In the genomic region with DNA sequence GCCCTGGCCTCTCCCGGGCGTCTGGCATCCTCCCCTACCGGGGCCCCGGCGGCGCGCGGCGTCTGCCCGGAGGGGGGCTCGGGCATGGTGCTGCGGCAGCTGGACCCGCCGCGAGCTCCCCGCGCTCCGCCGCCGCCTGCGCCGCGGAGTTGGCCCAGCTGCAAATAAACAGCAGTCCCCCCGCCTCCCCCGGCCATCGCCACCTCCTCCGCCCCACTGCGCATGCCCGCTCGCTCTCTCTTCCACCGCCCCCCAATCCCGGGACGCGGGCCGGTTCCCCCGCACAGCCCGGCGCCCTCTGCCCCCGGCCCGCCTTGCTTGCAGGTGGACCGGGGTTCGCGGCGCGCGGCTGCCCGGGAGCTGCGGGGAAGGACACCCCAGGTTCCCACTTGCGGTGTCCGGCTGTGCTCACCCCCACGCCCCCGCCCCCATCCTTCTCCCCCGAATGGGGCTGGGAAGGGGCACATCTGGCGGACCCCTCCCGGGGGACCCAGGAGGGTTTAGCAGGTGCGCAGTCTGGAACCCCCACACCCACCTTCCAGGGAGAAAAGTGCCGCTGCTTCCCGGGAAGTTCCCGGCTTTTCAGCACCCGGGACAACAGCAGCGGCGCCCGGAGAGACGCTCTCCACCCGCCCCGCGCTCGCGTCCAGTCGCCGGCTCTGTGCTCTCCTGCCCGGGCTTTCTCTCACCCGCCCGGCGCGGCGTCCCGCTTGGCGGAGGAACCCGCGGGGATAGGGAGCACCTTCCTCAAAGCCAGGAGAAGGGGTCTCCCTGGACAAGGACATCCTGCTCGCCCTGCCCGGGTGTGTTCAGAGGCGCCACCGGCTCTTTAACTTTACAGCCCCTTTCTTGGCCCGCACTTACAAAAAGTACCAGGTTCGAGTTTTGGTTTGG, we compare ENCODE assay signal across 1 cellular context.
TF ChIP-seq lines count a peak whose summit lies in the region.

Gene TMTC1 (minus strand): TSS at position 170 of the 894 bp plus-strand sequence. CDS start 191 bp downstream, outside the sequence.

TF ChIP-seq in GM12878, 131 proteins besides CTCF, POLR2A, EP300 and RAD21 (continued from another document):
- TF ChIP-seq WRNIP1 (IDR thresholded peaks at IDR 0.05; ENCODE audit: borderline replicate concordance, low read depth, low read length) (no peak), GATAD2B (conservative IDR thresholded peaks at IDR 0.05; ENCODE audit: low read depth) (peak; percentile 15; the same call in 1 of the 2 replicates), YY1 (IDR thresholded peaks at IDR 0.05; ENCODE audit: low read depth, low read length) (no peak), SMAD5 (IDR thresholded peaks at IDR 0.05; ENCODE audit: low read depth) (no peak), FOS (IDR thresholded peaks at IDR 0.05; ENCODE audit: borderline replicate concordance, extremely low read depth, insufficient read length) (no peak), IKZF2 (IDR thresholded peaks at IDR 0.05) (peak; percentile 29 to 35; a peak in 2 of 4 replicates)
TF ChIP-seq in GM12878: peak in this region for 3.
